Comparison of ENCODE assay signal across 8 cellular contexts in genomic region chr12:6962285-6963015, GRCh38. TPM values are rescaled to one million over a fixed set of nuclear protein-coding genes. Genes with fewer than 3 reads are reported as not detected.
DNase-seq lines count a peak whose midpoint lies in the region; ATAC-seq and TF ChIP-seq lines count a peak whose summit lies in the region.

No MANE protein-coding gene starts in this region.

- no peak for ATAC-seq in HG02571 (IDR thresholded peaks at IDR 0.05; ENCODE audit: unreplicated experiment)
- ATAC-seq in HG02852 (IDR thresholded peaks at IDR 0.05; ENCODE audit: unreplicated experiment), result no peak

- H3K36me3 Mint-ChIP-seq in activated CD4-positive, alpha-beta T cell treated with anti-CD3 and anti-CD28 coated beads, Interleukin-2, amount 10 ng/mL, durations not matched to agents 24 days and 14 days (ENCODE audit: low read depth), result peaks cover 66% of the 10 kb centered on the region

- no peak for TF ChIP-seq CTCF in sigmoid colon (IDR thresholded peaks at IDR 0.05)

- TF ChIP-seq EP300 in sigmoid colon (IDR thresholded peaks at IDR 0.05), result no peak

- H3K4me3 Mint-ChIP-seq in activated CD4-positive, alpha-beta T cell treated with anti-CD3 and anti-CD28 coated beads, Interleukin-2, amount 10 ng/mL, durations not matched to agents 24 days and 14 days, result peak overlapping the region; percentile 90

- peaks cover 25% of the 10 kb centered on the region for H3K4me1 ChIP-seq in SJSA1 (replicated peaks)
- H3K4me1 ChIP-seq in sigmoid colon, result peaks cover 0 to 48% (median 31%) of the 10 kb centered on the region in 4 donors

- H3K9me3 ChIP-seq in SJSA1 (replicated peaks) (no peaks in the 10 kb centered on the region), sigmoid colon (no peaks in the 10 kb centered on the region)

- H3K4me3 ChIP-seq in SJSA1 (peak overlapping the region; percentile 27; the same call in 1 of the 2 replicates), sigmoid colon (peak overlapping the region in 3 of 4 donors; percentile 11 to 34 (median 13))

- intact Hi-C loops in activated CD4-positive, alpha-beta T cell treated with anti-CD3 and anti-CD28 coated beads, Interleukin-2, amount 10 ng/mL, durations not matched to agents 24 days and 14 days (cut with micrococcal nuclease), result no loop called here
- intact Hi-C loops in cardiac septum (cut with DNase I), result no loop called here
- intact Hi-C loops in sigmoid colon (cut with DNase I), result no loop called here

- H3K36me3 ChIP-seq in SJSA1 (peaks cover 38% of the 10 kb centered on the region), sigmoid colon (peaks cover 22 to 24% (median 23%) of the 10 kb centered on the region in 4 donors)

- H3K27me3 Mint-ChIP-seq in activated CD4-positive, alpha-beta T cell treated with anti-CD3 and anti-CD28 coated beads, Interleukin-2, amount 10 ng/mL, durations not matched to agents 24 days and 14 days, result no peaks in the 10 kb centered on the region

- WGBS in sigmoid colon, 2 donors, result 11 to 63% methylated on average over 25 of the region's 25 CpGs

- H3K27me3 ChIP-seq in SJSA1 (replicated peaks) (no peaks in the 10 kb centered on the region), sigmoid colon (no peaks in the 10 kb centered on the region)

- H3K27ac ChIP-seq in SJSA1 (peak overlapping the region; percentile 92), sigmoid colon (peak overlapping the region; percentile 64 to 86 (median 82))

- no peak for DNase-seq in activated CD4-positive, alpha-beta T cell treated with anti-CD3 and anti-CD28 coated beads, Interleukin-2, amount 10 ng/mL, durations not matched to agents 24 days and 14 days
- DNase-seq in activated CD4-positive, alpha-beta T cell treated with anti-CD3 and anti-CD28 coated beads for 4 hours, result no peak
- DNase-seq in SJSA1 (ENCODE audit: low read depth in 1 of 2, low spot score in 2 of 2) (no peak), cardiac septum (ENCODE audit: low spot score) (peak; percentile 76), sigmoid colon (peak; percentile 64), kidney glomerular epithelial cell (lab: John Stamatoyannopoulos, UW) (no peak)

- H3K27ac Mint-ChIP-seq in activated CD4-positive, alpha-beta T cell treated with anti-CD3 and anti-CD28 coated beads, Interleukin-2, amount 10 ng/mL, durations not matched to agents 24 days and 14 days, result peak overlapping the region; percentile 99

- H3K4me1 Mint-ChIP-seq in activated CD4-positive, alpha-beta T cell treated with anti-CD3 and anti-CD28 coated beads, Interleukin-2, amount 10 ng/mL, durations not matched to agents 24 days and 14 days, result peaks cover 62% of the 10 kb centered on the region

- peak in 1 of 2 donors; percentile 55 for TF ChIP-seq POLR2A in sigmoid colon (IDR thresholded peaks at IDR 0.05)

- no peaks in the 10 kb centered on the region for H3K9me3 Mint-ChIP-seq in activated CD4-positive, alpha-beta T cell treated with anti-CD3 and anti-CD28 coated beads, Interleukin-2, amount 10 ng/mL, durations not matched to agents 24 days and 14 days

RNA-seq across cellular contexts. Expression of gene PHB2, which starts 8.0 kb away (rescaled TPM):
- 474 and 487 TPM in 2 replicates for total RNA-seq in activated CD4-positive, alpha-beta T cell treated with anti-CD3 and anti-CD28 coated beads, Interleukin-2, amount 10 ng/mL, durations not matched to agents 24 days and 14 days
- total RNA-seq in SJSA1 (2014; rRNA removed; shearing (Covaris generic)), result 254 and 334 TPM in 2 replicates
- total RNA-seq in cardiac septum (125 TPM), sigmoid colon (100 to 1,000 TPM; 211 to 327 (median 285) TPM)
- 100 to 1,000 TPM; 180 to 283 (median 184) TPM for polyA plus RNA-seq in sigmoid colon

RNA-seq across cellular contexts. Expression of gene EMG1, which starts 8.3 kb away (rescaled TPM):
- total RNA-seq in activated CD4-positive, alpha-beta T cell treated with anti-CD3 and anti-CD28 coated beads, Interleukin-2, amount 10 ng/mL, durations not matched to agents 24 days and 14 days, result 129 and 131 TPM in 2 replicates
- total RNA-seq in SJSA1 (2014; rRNA removed; shearing (Covaris generic)), result 60.7 and 65.8 TPM in 2 replicates
- total RNA-seq in cardiac septum (32.7 TPM), sigmoid colon (10 to 100 TPM; 18.8 to 32.3 (median 22.7) TPM)
- polyA plus RNA-seq in sigmoid colon, result 10 to 100 TPM; 19.2 to 33.0 (median 21.3) TPM

RNA-seq across cellular contexts. Expression of gene PTPN6, which starts 11.3 kb away (rescaled TPM):
- 349 and 355 TPM in 2 replicates for total RNA-seq in activated CD4-positive, alpha-beta T cell treated with anti-CD3 and anti-CD28 coated beads, Interleukin-2, amount 10 ng/mL, durations not matched to agents 24 days and 14 days
- total RNA-seq in SJSA1 (2014; rRNA removed; shearing (Covaris generic)), result not detected in 2 replicates
- 7.0 TPM for total RNA-seq in cardiac septum
- total RNA-seq in sigmoid colon, result 10 to 100 TPM in 3 of 4 donors, 1 to 10 TPM in 1; 5.3 to 13.6 (median 11.8) TPM
- polyA plus RNA-seq in sigmoid colon, result 10 to 100 TPM; 42.1 to 92.4 (median 67.3) TPM

RNA-seq across cellular contexts. Expression of gene C12orf57, which starts 18.6 kb away (rescaled TPM):
- total RNA-seq in activated CD4-positive, alpha-beta T cell treated with anti-CD3 and anti-CD28 coated beads, Interleukin-2, amount 10 ng/mL, durations not matched to agents 24 days and 14 days, result 168 and 174 TPM in 2 replicates
- 331 and 408 TPM in 2 replicates for total RNA-seq in SJSA1 (2014; rRNA removed; shearing (Covaris generic))
- total RNA-seq in cardiac septum (162 TPM), sigmoid colon (100 to 1,000 TPM; 465 to 697 (median 652) TPM)
- 100 to 1,000 TPM; 305 to 810 (median 418) TPM for polyA plus RNA-seq in sigmoid colon

RNA-seq across cellular contexts. Expression of gene RNU7-1, which starts 18.8 kb away (rescaled TPM):
- not detected in 2 replicates for total RNA-seq in activated CD4-positive, alpha-beta T cell treated with anti-CD3 and anti-CD28 coated beads, Interleukin-2, amount 10 ng/mL, durations not matched to agents 24 days and 14 days
- not detected in 2 replicates for total RNA-seq in SJSA1 (2014; rRNA removed; shearing (Covaris generic))
- total RNA-seq in cardiac septum (not detected), sigmoid colon (not detected)
- not detected for polyA plus RNA-seq in sigmoid colon

Comparison
In these comparisons a context has a peak if more than half of its experiments do, and no peak if none do; other contexts are left out.
1. DNase-seq: peak in cardiac septum (single experiment) and sigmoid colon (single experiment); none in activated CD4-positive, alpha-beta T cell treated with anti-CD3 and anti-CD28 coated beads, Interleukin-2, amount 10 ng/mL, durations not matched to agents 24 days and 14 days (single experiment), activated CD4-positive, alpha-beta T cell treated with anti-CD3 and anti-CD28 coated beads for 4 hours (0 of 2), SJSA1 (0 of 2) and kidney glomerular epithelial cell (single experiment).
2. RNA of gene PTPN6, which starts 11.3 kb away (total RNA-seq): 349 to 355 TPM in activated CD4-positive, alpha-beta T cell treated with anti-CD3 and anti-CD28 coated beads, Interleukin-2, amount 10 ng/mL, durations not matched to agents 24 days and 14 days; 5.3 to 13.6 TPM in sigmoid colon, 7.0 TPM in cardiac septum (single experiment) and not detected in SJSA1; every median in the first group is over 10 times any median in the second.